1 cellular context compared by ENCODE assay signal in genomic region chr21:31902438-31902837, GRCh38.
TF ChIP-seq lines count a peak whose summit lies in the region.

No MANE protein-coding gene starts in this region.

TF ChIP-seq in HEK293, 187 proteins besides CTCF, POLR2A, EP300 and RAD21 (continued from another document):
- no peak for TF ChIP-seq ZNF518A (tag by site-specific recombination; conservative IDR thresholded peaks at IDR 0.05; ENCODE audit: low read depth)
- TF ChIP-seq ZNF488 (tag by site-specific recombination; IDR thresholded peaks at IDR 0.05), result no peak
